ENCODE assay signal across 22 cellular contexts in the genomic region with DNA sequence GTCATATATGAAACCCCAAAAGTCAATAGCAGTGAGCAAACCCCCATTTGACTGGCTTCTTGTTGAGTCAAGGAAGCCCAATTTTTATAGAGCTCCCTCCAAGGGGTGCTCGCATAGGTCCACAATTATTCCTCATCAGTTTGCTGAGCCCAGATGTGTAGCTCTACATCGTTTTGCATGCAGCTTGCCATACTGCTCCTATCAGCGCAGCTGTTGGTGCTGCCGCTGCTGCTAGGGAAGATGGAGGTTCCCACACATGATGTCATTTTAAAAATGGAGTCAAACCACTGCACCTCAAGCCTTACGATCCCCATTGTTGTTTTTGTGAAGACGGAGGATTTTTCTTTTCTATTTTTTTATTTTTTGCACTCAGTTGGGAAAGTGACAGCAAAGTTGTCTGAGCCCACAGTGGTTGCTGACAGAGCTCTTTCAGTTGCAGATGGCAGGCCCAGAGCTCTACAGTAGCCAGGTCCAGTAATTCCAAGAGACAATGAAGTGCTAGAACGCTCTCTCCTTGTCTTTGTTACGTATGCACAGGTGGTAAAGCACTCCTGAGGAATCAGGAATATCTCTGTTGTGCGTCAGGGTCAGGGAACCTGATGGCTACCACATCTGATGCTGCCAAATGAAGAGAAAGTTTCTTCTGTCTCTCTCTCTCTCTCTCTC.
"Had no signal": no experiment of that assay in that cellular context is flagged by ENCODE, and none has a peak within 500 bp of the region (broad histone marks: within the 10 kb centered on the region; RNA-seq: fewer than 3 reads in every experiment).

No MANE protein-coding gene starts in this region.

- H3K27me3 ChIP-seq: gastrocnemius medialis, hepatocyte, ovary, right lobe of liver had no signal

- DNase-seq: activated CD4-positive, alpha-beta T cell treated with anti-CD3 and anti-CD28 coated beads for 4 hours; activated CD4-positive, alpha-beta T cell treated with anti-CD3 and anti-CD28 coated beads, Interleukin-2, amount 50 U/mL, for 4 hours; activated naive CD4-positive, alpha-beta T cell; activated T-cell treated with anti-CD3 and anti-CD28 coated beads for 4 hours; activated T-cell treated with anti-CD3 and anti-CD28 coated beads, Interleukin-2, amount 50 U/mL, for 72 hours; effector memory CD4-positive, alpha-beta T cell; erythroblast; gastrocnemius medialis; immature natural killer cell; kidney; left colon; mammary epithelial cell; nephron progenitor cell; ovary; right lobe of liver; stimulated activated CD4-positive, alpha-beta T cell treated with anti-CD3 and anti-CD28 coated beads, Interleukin-2, amount 100 ng/mL, for 48 hours; stimulated activated naive CD4-positive, alpha-beta T cell treated with Interleukin-2 at 50 U/mL for 16 hours had no signal

- H3K36me3 Mint-ChIP-seq: activated naive CD4-positive, alpha-beta T cell treated with anti-CD3 and anti-CD28 coated beads, Interleukin-2, amount 50 U/mL, for 72 hours had no signal

- H3K36me3 ChIP-seq: gastrocnemius medialis, ovary, right lobe of liver, thoracic aorta had no signal

- H3K9me3 Mint-ChIP-seq: activated naive CD4-positive, alpha-beta T cell treated with anti-CD3 and anti-CD28 coated beads, Interleukin-2, amount 50 U/mL, for 72 hours; activated T-cell treated with anti-CD3 and anti-CD28 coated beads, Interleukin-2, amount 50 U/mL, for 72 hours; central memory CD8-positive, alpha-beta T cell; nephron progenitor cell had no signal

- H3K27ac ChIP-seq: gastrocnemius medialis, hepatocyte, ovary, right lobe of liver, thoracic aorta had no signal

- H3K4me1 ChIP-seq: gastrocnemius medialis, right lobe of liver had no signal

- H3K4me1 Mint-ChIP-seq: central memory CD8-positive, alpha-beta T cell; immature natural killer cell had no signal

- H3K9me3 ChIP-seq: gastrocnemius medialis, ovary, right lobe of liver, thoracic aorta had no signal

- ATAC-seq: activated naive CD4-positive, alpha-beta T cell treated with anti-CD3 and anti-CD28 coated beads, Interleukin-2, amount 50 U/mL, for 72 hours; activated T-cell treated with anti-CD3 and anti-CD28 coated beads, Interleukin-2, amount 50 U/mL, for 72 hours; gastrocnemius medialis; left colon; right lobe of liver had no signal

- H3K4me3 Mint-ChIP-seq: activated T-cell treated with anti-CD3 and anti-CD28 coated beads, Interleukin-2, amount 50 U/mL, for 72 hours; central memory CD8-positive, alpha-beta T cell; immature natural killer cell; nephron progenitor cell had no signal

- H3K4me3 ChIP-seq: gastrocnemius medialis, hepatocyte, ovary, right lobe of liver, thoracic aorta had no signal

- H3K27ac Mint-ChIP-seq: activated naive CD4-positive, alpha-beta T cell treated with anti-CD3 and anti-CD28 coated beads, Interleukin-2, amount 50 U/mL, for 72 hours; activated T-cell treated with anti-CD3 and anti-CD28 coated beads, Interleukin-2, amount 50 U/mL, for 72 hours; immature natural killer cell; progenitor cell of endocrine pancreas had no signal

- H3K27me3 Mint-ChIP-seq: central memory CD8-positive, alpha-beta T cell had no signal
